ENCODE assay signal across 8 cellular contexts in the genomic region with DNA sequence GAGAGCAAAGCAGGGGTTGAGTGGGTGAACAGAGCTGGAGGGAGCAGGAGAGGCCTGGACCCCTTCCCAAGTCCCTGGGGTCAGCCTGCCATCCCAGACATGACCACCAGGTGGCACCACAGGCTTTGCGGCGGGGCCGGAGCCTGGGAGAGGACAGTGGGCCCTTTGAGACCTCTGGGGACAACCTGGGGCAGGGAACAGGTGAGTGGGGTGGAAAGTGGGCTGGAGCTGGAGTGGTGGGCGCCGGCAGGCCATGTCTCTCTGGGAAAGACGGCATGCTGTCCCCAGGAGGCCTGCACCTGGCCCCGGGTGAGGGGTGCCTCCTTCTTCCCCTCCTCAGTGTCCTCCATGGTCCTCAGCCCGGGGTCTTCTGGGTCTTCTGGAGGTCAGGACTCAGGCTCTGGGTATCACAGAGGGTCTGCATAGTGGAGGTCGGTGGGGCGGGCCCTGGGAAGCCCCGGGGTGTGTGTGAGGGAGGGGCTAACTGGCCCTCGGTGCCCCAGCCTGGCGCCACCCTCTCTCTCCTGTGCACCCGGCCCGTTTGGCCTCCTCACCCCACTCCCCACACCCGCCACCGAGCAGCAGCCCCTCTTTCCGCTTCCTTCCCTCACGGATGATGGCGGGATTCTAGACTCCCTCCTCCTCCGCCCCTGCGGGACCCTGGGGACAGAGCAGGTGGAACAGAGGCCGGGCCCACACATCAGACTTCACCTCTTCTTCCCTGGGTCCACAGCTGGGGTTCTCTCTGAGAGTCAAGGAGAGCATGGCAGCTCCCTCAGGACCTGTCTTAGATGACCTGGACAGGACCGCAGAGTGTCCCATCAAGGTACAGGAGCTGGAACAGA. TPM values are rescaled to one million over a fixed set of nuclear protein-coding genes. Genes with fewer than 3 reads are reported as not detected.
DNase-seq lines count a peak whose midpoint lies in the region.

No MANE protein-coding gene starts in this region.

- POLR2A ChIA-PET in activated CD4-positive, alpha-beta T cell treated with anti-CD3 and anti-CD28 coated beads, Interleukin-2, amount 10 ng/mL, durations not matched to agents 7 days and 5 days (lab: Charles Lee), result no interaction called here

- H3K4me2 ChIP-seq in mesenchymal stem cell (ENCODE audit: low read length, poor library complexity, severe bottlenecking), result no peak overlapping the region

- peaks cover 3% of the 10 kb centered on the region for H3K9me3 ChIP-seq in mesenchymal stem cell (ENCODE audit: control insufficient read depth, low read length)

- H3K27ac Mint-ChIP-seq in activated CD4-positive, alpha-beta T cell treated with anti-CD3 and anti-CD28 coated beads, Interleukin-2, amount 10 ng/mL, durations not matched to agents 7 days and 5 days, result no peak overlapping the region

- H3K9ac ChIP-seq in mesenchymal stem cell (ENCODE audit: low read length), result no peak overlapping the region

- H3K79me1 ChIP-seq in mesenchymal stem cell (replicated peaks; ENCODE audit: low read length, poor library complexity, severe bottlenecking), result no peaks in the 10 kb centered on the region

- H4K8ac ChIP-seq in mesenchymal stem cell (ENCODE audit: low read length), result no peak overlapping the region

- no peak overlapping the region for H2BK5ac ChIP-seq in mesenchymal stem cell (ENCODE audit: low read depth, low read length, poor library complexity, severe bottlenecking)

- H3K27ac ChIP-seq in mesenchymal stem cell (ENCODE audit: low read length, poor library complexity, severe bottlenecking), result no peak overlapping the region

- no peak overlapping the region for H2BK12ac ChIP-seq in mesenchymal stem cell (ENCODE audit: low read length in 2 of 2)

- no peak overlapping the region for H2BK15ac ChIP-seq in mesenchymal stem cell (ENCODE audit: low read depth, poor library complexity, severe bottlenecking)

- no peak overlapping the region for H3K4ac ChIP-seq in mesenchymal stem cell (ENCODE audit: low read depth in 1 of 2, low read length in 2 of 2)

- 50% methylated on average over 19 of the region's 24 CpGs for WGBS in mesenchymal stem cell

- no peaks in the 10 kb centered on the region for H3K9me3 Mint-ChIP-seq in activated CD4-positive, alpha-beta T cell treated with anti-CD3 and anti-CD28 coated beads, Interleukin-2, amount 10 ng/mL, durations not matched to agents 7 days and 5 days

- no peak overlapping the region for H4K91ac ChIP-seq in mesenchymal stem cell (ENCODE audit: low read length)

- H3K4me1 Mint-ChIP-seq in activated CD4-positive, alpha-beta T cell treated with anti-CD3 and anti-CD28 coated beads, Interleukin-2, amount 10 ng/mL, durations not matched to agents 7 days and 5 days, result no peaks in the 10 kb centered on the region

- H2AFZ ChIP-seq in mesenchymal stem cell (ENCODE audit: low read depth, low read length), result no peak overlapping the region

- no peak overlapping the region for H3K4me3 ChIP-seq in mesenchymal stem cell (ENCODE audit: insufficient read depth in 1 of 2, low read depth in 1 of 2, low read length in 2 of 2)

- CTCF ChIA-PET in activated CD4-positive, alpha-beta T cell treated with anti-CD3 and anti-CD28 coated beads, Interleukin-2, amount 10 ng/mL, durations not matched to agents 7 days and 5 days (lab: Charles Lee), result interaction anchor here (1.1 to 1.4 kb wide), 2 partner anchors 8 to 11 kb away, joined by 3 to 4 read pairs; no protein-coding TSS in a partner anchor

- DNase-seq in NCI-H748 (lab: John Stamatoyannopoulos, UW; ENCODE audit: unreplicated experiment) (peak; percentile 48), NCI-H748 treated with DMSO at 0.1 percent for 48 hours (lab: John Stamatoyannopoulos, UW) (no peak), NCI-H1048 (lab: John Stamatoyannopoulos, UW) (peak; percentile 49), dermis blood vessel endothelial cell (peak; percentile 67), mesenchymal stem cell (peak; percentile 38), AML-193 (lab: John Stamatoyannopoulos, UW) (no peak)
- DNase-seq in activated CD4-positive, alpha-beta T cell treated with anti-CD3 and anti-CD28 coated beads, Interleukin-2, amount 10 ng/mL, durations not matched to agents 7 days and 5 days, result peak; percentile 61
- DNase-seq in stimulated activated CD8-positive, alpha-beta memory T cell treated with anti-CD3 and anti-CD28 coated beads, Interleukin-4, amount 100 ng/mL, for 24 hours (ENCODE audit: low read depth), result peak; percentile 52

- H3K14ac ChIP-seq in mesenchymal stem cell (ENCODE audit: low read length in 2 of 2), result no peak overlapping the region

- H3K27me3 Mint-ChIP-seq in activated CD4-positive, alpha-beta T cell treated with anti-CD3 and anti-CD28 coated beads, Interleukin-2, amount 10 ng/mL, durations not matched to agents 7 days and 5 days, result peaks cover 2% of the 10 kb centered on the region

- peaks cover 0 to 49% of the 10 kb centered on the region in 2 experiments for H3K27me3 ChIP-seq in mesenchymal stem cell (ENCODE audit: control insufficient read depth in 1 of 2, insufficient read depth in 1 of 2, low read length in 2 of 2)

- no peak overlapping the region for H2BK120ac ChIP-seq in mesenchymal stem cell (ENCODE audit: low read depth, low read length)

- H3K4me1 ChIP-seq in mesenchymal stem cell (ENCODE audit: control insufficient read depth, insufficient read depth, low read depth, low read length), result peaks cover 12% of the 10 kb centered on the region

- H3K18ac ChIP-seq in mesenchymal stem cell (ENCODE audit: low read depth in 1 of 2, low read length in 2 of 2), result no peak overlapping the region

- H3K36me3 Mint-ChIP-seq in activated CD4-positive, alpha-beta T cell treated with anti-CD3 and anti-CD28 coated beads, Interleukin-2, amount 10 ng/mL, durations not matched to agents 7 days and 5 days (ENCODE audit: low read depth), result no peaks in the 10 kb centered on the region

- H3K36me3 ChIP-seq in mesenchymal stem cell (ENCODE audit: control insufficient read depth in 1 of 2, insufficient read depth in 2 of 2, low read depth in 1 of 2, low read length in 2 of 2), result no peaks in the 10 kb centered on the region

- no peak overlapping the region for H3K4me3 Mint-ChIP-seq in activated CD4-positive, alpha-beta T cell treated with anti-CD3 and anti-CD28 coated beads, Interleukin-2, amount 10 ng/mL, durations not matched to agents 7 days and 5 days

- no peak overlapping the region for H3K23ac ChIP-seq in mesenchymal stem cell (ENCODE audit: low read length in 2 of 2)

- no peak overlapping the region for H2AK5ac ChIP-seq in mesenchymal stem cell (ENCODE audit: low read length, severe bottlenecking)

RNA-seq across cellular contexts. Expression of gene PKP1, which starts 28.5 kb away (rescaled TPM):
- not detected for total RNA-seq in activated CD4-positive, alpha-beta T cell treated with anti-CD3 and anti-CD28 coated beads, Interleukin-2, amount 10 ng/mL, durations not matched to agents 7 days and 5 days
- 0.19 and 0.85 TPM in 2 replicates for total RNA-seq in dermis blood vessel endothelial cell
- not detected for polyA plus RNA-seq in mesenchymal stem cell (2013, experiment 1 of 2)
- not detected for polyA plus RNA-seq in mesenchymal stem cell (2013, experiment 2 of 2)

Comparison
In these comparisons a context has a peak if more than half of its experiments do, and no peak if none do; other contexts are left out.
1. DNase-seq: peak in NCI-H748 (single experiment), NCI-H1048 (single experiment), activated CD4-positive, alpha-beta T cell treated with anti-CD3 and anti-CD28 coated beads, Interleukin-2, amount 10 ng/mL, durations not matched to agents 7 days and 5 days (single experiment), dermis blood vessel endothelial cell (single experiment), mesenchymal stem cell (single experiment) and stimulated activated CD8-positive, alpha-beta memory T cell treated with anti-CD3 and anti-CD28 coated beads, Interleukin-4, amount 100 ng/mL, for 24 hours (single experiment); none in NCI-H748 treated with DMSO at 0.1 percent for 48 hours (single experiment) and AML-193 (0 of 2).